ENCODE assay signal across 1 cellular context in the genomic region with DNA sequence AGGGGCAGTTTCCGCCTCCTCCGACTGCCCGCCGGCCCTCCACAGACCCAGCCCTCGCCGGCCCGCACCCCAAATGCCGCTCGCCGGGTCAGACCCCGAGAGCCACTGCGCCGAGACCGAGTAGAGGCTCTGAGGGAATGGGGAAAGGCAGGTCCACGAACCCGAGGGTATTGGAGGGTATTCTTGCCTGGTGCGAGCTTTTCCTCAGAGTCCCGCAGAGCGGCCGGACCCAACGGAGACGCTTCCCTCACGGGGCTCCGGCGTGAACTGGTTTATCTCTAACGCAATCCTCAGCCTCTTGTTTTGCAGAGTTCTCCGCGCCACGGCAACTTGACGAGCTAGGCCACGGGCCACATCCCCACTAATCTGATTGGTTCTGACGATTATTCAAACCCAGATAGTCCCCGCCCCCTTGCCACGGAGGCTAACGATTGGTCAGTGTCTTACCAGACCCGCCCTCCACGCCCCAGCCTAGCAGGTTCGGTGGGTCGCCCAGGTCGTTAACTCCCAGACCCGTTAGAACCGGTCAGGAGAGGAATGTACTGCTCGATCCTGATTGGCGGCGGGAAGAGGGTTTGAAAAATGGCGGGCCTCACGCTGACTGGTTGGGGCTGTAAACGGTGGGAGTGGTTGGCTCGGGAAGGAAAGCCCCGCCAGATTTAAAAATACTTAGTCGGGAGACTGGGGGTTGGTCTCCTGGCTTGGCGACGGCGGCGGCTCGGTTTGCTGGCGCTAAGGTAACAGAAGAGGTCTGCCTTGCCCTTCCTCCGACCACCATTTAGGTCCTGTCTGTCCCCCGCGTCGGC.
TF ChIP-seq lines count a peak whose summit lies in the region.

A gene (minus strand): TSS at position 274 of the 806 bp plus-strand sequence. CDS start 709 bp downstream, outside the sequence.

TF ChIP-seq in HepG2, 621 proteins besides CTCF, POLR2A, EP300 and RAD21 (continued from another document and continues in another):
- TF ChIP-seq PITX1 (CRISPR knock-in tag; IDR thresholded peaks at IDR 0.05) (peak; percentile 41; the same call in 1 of the 2 replicates), ZFP36L1 (CRISPR knock-in tag; IDR thresholded peaks at IDR 0.05) (peak; percentile 100), NPAS2 (CRISPR knock-in tag; IDR thresholded peaks at IDR 0.05; ENCODE audit: borderline replicate concordance) (no peak), ZNF772 (CRISPR knock-in tag; IDR thresholded peaks at IDR 0.05) (no peak; the same call in 1 of the 2 replicates), ZBTB21 (CRISPR knock-in tag; IDR thresholded peaks at IDR 0.05) (no peak), U2AF1 (optimal IDR thresholded peaks at IDR 0.05; ENCODE audit: low read depth, low read length) (peak; percentile 61), ZNF230 (CRISPR knock-in tag; IDR thresholded peaks at IDR 0.05) (peak; percentile 89; the same call in 1 of the 2 replicates), HOXA5 (CRISPR knock-in tag; IDR thresholded peaks at IDR 0.05) (no peak), KDM4B (CRISPR knock-in tag; IDR thresholded peaks at IDR 0.05) (no peak; the same call in 1 of the 2 replicates), SRSF1 (optimal IDR thresholded peaks at IDR 0.05; ENCODE audit: low read depth, low read length) (peak; percentile 67), MIXL1 (CRISPR knock-in tag; IDR thresholded peaks at IDR 0.05) (peak; percentile 40; the same call in 1 of the 2 replicates), SOX6 (IDR thresholded peaks at IDR 0.05) (no peak), SOX6 (CRISPR knock-in tag; IDR thresholded peaks at IDR 0.05) (peak; percentile 24; the same call in 1 of the 2 replicates), SATB2 (CRISPR knock-in tag; IDR thresholded peaks at IDR 0.05) (no peak), HOXA7 (CRISPR knock-in tag; IDR thresholded peaks at IDR 0.05) (peak; percentile 97), ISL2 (CRISPR knock-in tag; IDR thresholded peaks at IDR 0.05) (no peak), ZBTB3 (CRISPR knock-in tag; IDR thresholded peaks at IDR 0.05; ENCODE audit: borderline replicate concordance, low read depth) (no peak), GTF3A (CRISPR knock-in tag; conservative IDR thresholded peaks at IDR 0.05) (no peak), ZNF724P (CRISPR knock-in tag; IDR thresholded peaks at IDR 0.05; ENCODE audit: borderline replicate concordance) (peak; percentile 98), ZNF614 (CRISPR knock-in tag; IDR thresholded peaks at IDR 0.05; ENCODE audit: borderline replicate concordance) (peak; percentile 66; the same call in 1 of the 2 replicates), ZSCAN20 (CRISPR knock-in tag; IDR thresholded peaks at IDR 0.05; ENCODE audit: borderline replicate concordance) (0 out of 2 replicates have a peak, but pooled peaks have one; percentile 49), ZFAT (CRISPR knock-in tag; conservative IDR thresholded peaks at IDR 0.05) (no peak), JUNB (CRISPR knock-in tag; IDR thresholded peaks at IDR 0.05; ENCODE audit: borderline replicate concordance) (peak; percentile 96), HOXA3 (CRISPR knock-in tag; IDR thresholded peaks at IDR 0.05) (peak; percentile 44; the same call in 1 of the 2 replicates), ZNF543 (CRISPR knock-in tag; IDR thresholded peaks at IDR 0.05) (peak; percentile 76; the same call in 1 of the 2 replicates), TAF15 (IDR thresholded peaks at IDR 0.05; ENCODE audit: low read depth, low read length, poor library complexity, severe bottlenecking) (no peak), ZNF333 (CRISPR knock-in tag; IDR thresholded peaks at IDR 0.05; ENCODE audit: borderline replicate concordance) (no peak), RELA (CRISPR knock-in tag; IDR thresholded peaks at IDR 0.05) (no peak), KDM2A (CRISPR knock-in tag; IDR thresholded peaks at IDR 0.05; ENCODE audit: borderline replicate concordance, low read depth) (peak; percentile 44), ZNF570 (CRISPR knock-in tag; IDR thresholded peaks at IDR 0.05; ENCODE audit: borderline replicate concordance) (no peak), ZNF792 (CRISPR knock-in tag; IDR thresholded peaks at IDR 0.05) (0 out of 2 replicates have a peak, but pooled peaks have one; percentile 56), MAFK (conservative IDR thresholded peaks at IDR 0.05 in 1 of 2, IDR thresholded peaks at IDR 0.05 in 1 of 2; ENCODE audit: low read length in 2 of 2) (no peak), ZNF138 (CRISPR knock-in tag; IDR thresholded peaks at IDR 0.05; ENCODE audit: low read depth) (0 out of 2 replicates have a peak, but pooled peaks have one; percentile 63)
- TF ChIP-seq, protein P1, sequence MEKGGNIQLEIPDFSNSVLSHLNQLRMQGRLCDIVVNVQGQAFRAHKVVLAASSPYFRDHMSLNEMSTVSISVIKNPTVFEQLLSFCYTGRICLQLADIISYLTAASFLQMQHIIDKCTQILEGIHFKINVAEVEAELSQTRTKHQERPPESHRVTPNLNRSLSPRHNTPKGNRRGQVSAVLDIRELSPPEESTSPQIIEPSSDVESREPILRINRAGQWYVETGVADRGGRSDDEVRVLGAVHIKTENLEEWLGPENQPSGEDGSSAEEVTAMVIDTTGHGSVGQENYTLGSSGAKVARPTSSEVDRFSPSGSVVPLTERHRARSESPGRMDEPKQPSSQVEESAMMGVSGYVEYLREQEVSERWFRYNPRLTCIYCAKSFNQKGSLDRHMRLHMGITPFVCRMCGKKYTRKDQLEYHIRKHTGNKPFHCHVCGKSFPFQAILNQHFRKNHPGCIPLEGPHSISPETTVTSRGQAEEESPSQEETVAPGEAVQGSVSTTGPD (CRISPR knock-in tag; IDR thresholded peaks at IDR 0.05): no peak
- TF ChIP-seq, protein P2, sequence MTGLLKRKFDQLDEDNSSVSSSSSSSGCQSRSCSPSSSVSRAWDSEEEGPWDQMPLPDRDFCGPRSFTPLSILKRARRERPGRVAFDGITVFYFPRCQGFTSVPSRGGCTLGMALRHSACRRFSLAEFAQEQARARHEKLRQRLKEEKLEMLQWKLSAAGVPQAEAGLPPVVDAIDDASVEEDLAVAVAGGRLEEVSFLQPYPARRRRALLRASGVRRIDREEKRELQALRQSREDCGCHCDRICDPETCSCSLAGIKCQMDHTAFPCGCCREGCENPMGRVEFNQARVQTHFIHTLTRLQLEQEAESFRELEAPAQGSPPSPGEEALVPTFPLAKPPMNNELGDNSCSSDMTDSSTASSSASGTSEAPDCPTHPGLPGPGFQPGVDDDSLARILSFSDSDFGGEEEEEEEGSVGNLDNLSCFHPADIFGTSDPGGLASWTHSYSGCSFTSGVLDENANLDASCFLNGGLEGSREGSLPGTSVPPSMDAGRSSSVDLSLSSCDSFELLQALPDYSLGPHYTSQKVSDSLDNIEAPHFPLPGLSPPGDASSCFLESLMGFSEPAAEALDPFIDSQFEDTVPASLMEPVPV (CRISPR knock-in tag; IDR thresholded peaks at IDR 0.05): peak; percentile 99
- TF ChIP-seq, protein P3, sequence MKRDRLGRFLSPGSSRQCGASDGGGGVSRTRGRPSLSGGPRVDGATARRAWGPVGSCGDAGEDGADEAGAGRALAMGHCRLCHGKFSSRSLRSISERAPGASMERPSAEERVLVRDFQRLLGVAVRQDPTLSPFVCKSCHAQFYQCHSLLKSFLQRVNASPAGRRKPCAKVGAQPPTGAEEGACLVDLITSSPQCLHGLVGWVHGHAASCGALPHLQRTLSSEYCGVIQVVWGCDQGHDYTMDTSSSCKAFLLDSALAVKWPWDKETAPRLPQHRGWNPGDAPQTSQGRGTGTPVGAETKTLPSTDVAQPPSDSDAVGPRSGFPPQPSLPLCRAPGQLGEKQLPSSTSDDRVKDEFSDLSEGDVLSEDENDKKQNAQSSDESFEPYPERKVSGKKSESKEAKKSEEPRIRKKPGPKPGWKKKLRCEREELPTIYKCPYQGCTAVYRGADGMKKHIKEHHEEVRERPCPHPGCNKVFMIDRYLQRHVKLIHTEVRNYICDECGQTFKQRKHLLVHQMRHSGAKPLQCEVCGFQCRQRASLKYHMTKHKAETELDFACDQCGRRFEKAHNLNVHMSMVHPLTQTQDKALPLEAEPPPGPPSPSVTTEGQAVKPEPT (CRISPR knock-in tag; IDR thresholded peaks at IDR 0.05; ENCODE audit: low read depth): no peak
- TF ChIP-seq, protein P4, sequence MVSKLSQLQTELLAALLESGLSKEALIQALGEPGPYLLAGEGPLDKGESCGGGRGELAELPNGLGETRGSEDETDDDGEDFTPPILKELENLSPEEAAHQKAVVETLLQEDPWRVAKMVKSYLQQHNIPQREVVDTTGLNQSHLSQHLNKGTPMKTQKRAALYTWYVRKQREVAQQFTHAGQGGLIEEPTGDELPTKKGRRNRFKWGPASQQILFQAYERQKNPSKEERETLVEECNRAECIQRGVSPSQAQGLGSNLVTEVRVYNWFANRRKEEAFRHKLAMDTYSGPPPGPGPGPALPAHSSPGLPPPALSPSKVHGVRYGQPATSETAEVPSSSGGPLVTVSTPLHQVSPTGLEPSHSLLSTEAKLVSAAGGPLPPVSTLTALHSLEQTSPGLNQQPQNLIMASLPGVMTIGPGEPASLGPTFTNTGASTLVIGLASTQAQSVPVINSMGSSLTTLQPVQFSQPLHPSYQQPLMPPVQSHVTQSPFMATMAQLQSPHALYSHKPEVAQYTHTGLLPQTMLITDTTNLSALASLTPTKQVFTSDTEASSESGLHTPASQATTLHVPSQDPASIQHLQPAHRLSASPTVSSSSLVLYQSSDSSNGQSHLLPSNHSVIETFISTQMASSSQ (IDR thresholded peaks at IDR 0.05; ENCODE audit: low read depth): no peak; the same call in 1 of the 2 replicates
- TF ChIP-seq, protein P4 (CRISPR knock-in tag; IDR thresholded peaks at IDR 0.05; ENCODE audit: borderline replicate concordance): no peak; the same call in 1 of the 2 replicates
- TF ChIP-seq, protein P5, sequence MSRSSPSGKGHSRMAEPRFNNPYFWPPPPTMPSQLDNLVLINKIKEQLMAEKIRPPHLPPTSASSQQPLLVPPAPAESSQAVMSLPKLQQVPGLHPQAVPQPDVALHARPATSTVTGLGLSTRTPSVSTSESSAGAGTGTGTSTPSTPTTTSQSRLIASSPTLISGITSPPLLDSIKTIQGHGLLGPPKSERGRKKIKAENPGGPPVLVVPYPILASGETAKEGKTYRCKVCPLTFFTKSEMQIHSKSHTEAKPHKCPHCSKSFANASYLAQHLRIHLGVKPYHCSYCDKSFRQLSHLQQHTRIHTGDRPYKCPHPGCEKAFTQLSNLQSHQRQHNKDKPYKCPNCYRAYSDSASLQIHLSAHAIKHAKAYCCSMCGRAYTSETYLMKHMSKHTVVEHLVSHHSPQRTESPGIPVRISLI (CRISPR knock-in tag; IDR thresholded peaks at IDR 0.05; ENCODE audit: borderline replicate concordance): no peak
- TF ChIP-seq, protein P6, sequence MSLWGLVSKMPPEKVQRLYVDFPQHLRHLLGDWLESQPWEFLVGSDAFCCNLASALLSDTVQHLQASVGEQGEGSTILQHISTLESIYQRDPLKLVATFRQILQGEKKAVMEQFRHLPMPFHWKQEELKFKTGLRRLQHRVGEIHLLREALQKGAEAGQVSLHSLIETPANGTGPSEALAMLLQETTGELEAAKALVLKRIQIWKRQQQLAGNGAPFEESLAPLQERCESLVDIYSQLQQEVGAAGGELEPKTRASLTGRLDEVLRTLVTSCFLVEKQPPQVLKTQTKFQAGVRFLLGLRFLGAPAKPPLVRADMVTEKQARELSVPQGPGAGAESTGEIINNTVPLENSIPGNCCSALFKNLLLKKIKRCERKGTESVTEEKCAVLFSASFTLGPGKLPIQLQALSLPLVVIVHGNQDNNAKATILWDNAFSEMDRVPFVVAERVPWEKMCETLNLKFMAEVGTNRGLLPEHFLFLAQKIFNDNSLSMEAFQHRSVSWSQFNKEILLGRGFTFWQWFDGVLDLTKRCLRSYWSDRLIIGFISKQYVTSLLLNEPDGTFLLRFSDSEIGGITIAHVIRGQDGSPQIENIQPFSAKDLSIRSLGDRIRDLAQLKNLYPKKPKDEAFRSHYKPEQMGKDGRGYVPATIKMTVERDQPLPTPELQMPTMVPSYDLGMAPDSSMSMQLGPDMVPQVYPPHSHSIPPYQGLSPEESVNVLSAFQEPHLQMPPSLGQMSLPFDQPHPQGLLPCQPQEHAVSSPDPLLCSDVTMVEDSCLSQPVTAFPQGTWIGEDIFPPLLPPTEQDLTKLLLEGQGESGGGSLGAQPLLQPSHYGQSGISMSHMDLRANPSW (CRISPR knock-in tag; IDR thresholded peaks at IDR 0.05; ENCODE audit: borderline replicate concordance): no peak; the same call in 1 of the 2 replicates
- TF ChIP-seq, protein P7, sequence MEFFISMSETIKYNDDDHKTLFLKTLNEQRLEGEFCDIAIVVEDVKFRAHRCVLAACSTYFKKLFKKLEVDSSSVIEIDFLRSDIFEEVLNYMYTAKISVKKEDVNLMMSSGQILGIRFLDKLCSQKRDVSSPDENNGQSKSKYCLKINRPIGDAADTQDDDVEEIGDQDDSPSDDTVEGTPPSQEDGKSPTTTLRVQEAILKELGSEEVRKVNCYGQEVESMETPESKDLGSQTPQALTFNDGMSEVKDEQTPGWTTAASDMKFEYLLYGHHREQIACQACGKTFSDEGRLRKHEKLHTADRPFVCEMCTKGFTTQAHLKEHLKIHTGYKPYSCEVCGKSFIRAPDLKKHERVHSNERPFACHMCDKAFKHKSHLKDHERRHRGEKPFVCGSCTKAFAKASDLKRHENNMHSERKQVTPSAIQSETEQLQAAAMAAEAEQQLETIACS (CRISPR knock-in tag; IDR thresholded peaks at IDR 0.05): peak; percentile 14; the same call in 1 of the 2 replicates
- TF ChIP-seq, protein P8, sequence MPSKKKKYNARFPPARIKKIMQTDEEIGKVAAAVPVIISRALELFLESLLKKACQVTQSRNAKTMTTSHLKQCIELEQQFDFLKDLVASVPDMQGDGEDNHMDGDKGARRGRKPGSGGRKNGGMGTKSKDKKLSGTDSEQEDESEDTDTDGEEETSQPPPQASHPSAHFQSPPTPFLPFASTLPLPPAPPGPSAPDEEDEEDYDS (CRISPR knock-in tag; IDR thresholded peaks at IDR 0.05): peak; percentile 95
- TF ChIP-seq, protein P9, sequence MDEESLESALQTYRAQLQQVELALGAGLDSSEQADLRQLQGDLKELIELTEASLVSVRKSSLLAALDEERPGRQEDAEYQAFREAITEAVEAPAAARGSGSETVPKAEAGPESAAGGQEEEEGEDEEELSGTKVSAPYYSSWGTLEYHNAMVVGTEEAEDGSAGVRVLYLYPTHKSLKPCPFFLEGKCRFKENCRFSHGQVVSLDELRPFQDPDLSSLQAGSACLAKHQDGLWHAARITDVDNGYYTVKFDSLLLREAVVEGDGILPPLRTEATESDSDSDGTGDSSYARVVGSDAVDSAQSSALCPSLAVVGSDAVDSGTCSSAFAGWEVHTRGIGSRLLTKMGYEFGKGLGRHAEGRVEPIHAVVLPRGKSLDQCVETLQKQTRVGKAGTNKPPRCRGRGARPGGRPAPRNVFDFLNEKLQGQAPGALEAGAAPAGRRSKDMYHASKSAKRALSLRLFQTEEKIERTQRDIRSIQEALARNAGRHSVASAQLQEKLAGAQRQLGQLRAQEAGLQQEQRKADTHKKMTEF (CRISPR knock-in tag; IDR thresholded peaks at IDR 0.05): peak; percentile 87
